18 cellular contexts compared by ENCODE assay signal in genomic region chr10:98272690-98273453, GRCh38. TPM values are rescaled to one million over a fixed set of nuclear protein-coding genes. Genes with fewer than 3 reads are reported as not detected.
"Had no signal": no experiment of that assay in that cellular context is flagged by ENCODE, and none has a peak within 500 bp of the region (broad histone marks: within the 10 kb centered on the region; RNA-seq: fewer than 3 reads in every experiment).

No MANE protein-coding gene starts in this region.

- H3K4me2 ChIP-seq: SK-N-SH had no signal

- H3K27ac ChIP-seq: body of pancreas, coronary artery, psoas muscle, right lobe of liver, spleen, stomach, thoracic aorta had no signal

- ATAC-seq: activated naive CD4-positive, alpha-beta T cell treated with anti-CD3 and anti-CD28 coated beads, Interleukin-2, amount 50 U/mL, for 72 hours; body of pancreas; psoas muscle; right lobe of liver had no signal

- DNase-seq: activated CD4-positive, alpha-beta T cell treated with anti-CD3 and anti-CD28 coated beads for 1 hour; activated CD4-positive, alpha-beta T cell treated with anti-CD3 and anti-CD28 coated beads, Interleukin-2, amount 50 U/mL, for 4 hours; activated effector memory CD4-positive, alpha-beta T cell treated with anti-CD3 and anti-CD28 coated beads, Interleukin-2, amount 50 U/mL, for 16 hours; activated T-cell treated with anti-CD3 and anti-CD28 coated beads, Interleukin-2, amount 50 U/mL, for 48 hours; body of pancreas; effector CD8-positive, alpha-beta T cell; foreskin melanocyte; nephron progenitor cell; psoas muscle; SK-N-SH; spleen; stomach; T-helper 1 cell had no signal

- H3K9me3 ChIP-seq: body of pancreas, psoas muscle, right lobe of liver, SK-N-SH, spleen, stomach, thoracic aorta had no signal

- H3K4me3 Mint-ChIP-seq: central memory CD8-positive, alpha-beta T cell; nephron progenitor cell had no signal

- H3K36me3 Mint-ChIP-seq: activated naive CD4-positive, alpha-beta T cell treated with anti-CD3 and anti-CD28 coated beads, Interleukin-2, amount 50 U/mL, for 72 hours had no signal

- H3K27me3 ChIP-seq: body of pancreas, right lobe of liver had no signal

- H3K9ac ChIP-seq: SK-N-SH had no signal

- H3K27ac Mint-ChIP-seq: activated naive CD4-positive, alpha-beta T cell treated with anti-CD3 and anti-CD28 coated beads, Interleukin-2, amount 50 U/mL, for 72 hours; nephron progenitor cell had no signal

- H3K36me3 ChIP-seq: right lobe of liver, spleen, stomach, thoracic aorta had no signal

- H3K9me3 Mint-ChIP-seq: activated naive CD4-positive, alpha-beta T cell treated with anti-CD3 and anti-CD28 coated beads, Interleukin-2, amount 50 U/mL, for 72 hours; central memory CD8-positive, alpha-beta T cell; nephron progenitor cell had no signal

- H3K4me3 ChIP-seq: body of pancreas, coronary artery, psoas muscle, right lobe of liver, spleen, stomach, thoracic aorta had no signal

RNA-seq across cellular contexts. Expression of gene LOXL4, which starts 4.9 kb away (rescaled TPM):
- total RNA-seq: activated naive CD4-positive, alpha-beta T cell treated with anti-CD3 and anti-CD28 coated beads, Interleukin-2, amount 50 U/mL, for 72 hours had no signal
